Comparison of ENCODE assay signal across 9 cellular contexts in the genomic region with DNA sequence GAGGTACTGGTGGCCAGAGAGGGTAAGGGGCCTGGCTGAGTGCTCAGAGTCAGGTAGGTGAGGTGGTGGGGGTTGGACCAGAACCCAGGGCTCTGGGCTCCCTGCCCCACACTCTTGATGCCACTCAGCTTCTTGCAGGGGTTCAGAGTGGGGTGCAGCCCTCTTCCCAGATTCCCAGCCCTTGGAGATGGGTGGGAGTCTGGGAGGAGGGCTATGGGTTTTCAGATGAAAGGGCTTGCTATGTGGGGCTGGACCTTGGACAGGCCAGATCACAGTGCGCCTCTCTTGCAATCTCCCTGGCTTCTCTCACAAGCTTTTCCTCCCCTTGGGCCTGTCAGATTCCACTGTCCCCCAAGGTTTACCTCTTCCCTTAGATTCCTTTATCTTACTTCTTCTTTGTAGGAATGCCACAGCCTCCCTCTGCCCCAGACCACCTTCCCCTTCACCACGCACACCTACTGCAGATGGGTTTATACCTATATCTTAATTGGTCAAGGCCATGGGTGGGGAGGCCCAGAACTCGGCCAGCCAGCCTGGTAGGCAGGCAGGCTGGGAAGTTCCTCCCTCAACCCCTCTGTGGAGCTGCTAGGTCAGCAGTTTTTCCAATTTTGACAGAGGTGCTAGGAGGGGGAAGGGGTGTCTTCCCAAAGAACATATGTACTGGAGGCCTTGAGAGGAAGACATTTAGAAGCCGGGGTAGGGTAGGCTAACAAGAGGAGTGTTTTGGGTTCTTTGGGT. TPM values are rescaled to one million over a fixed set of nuclear protein-coding genes. Genes with fewer than 3 reads are reported as not detected.
DNase-seq lines count a peak whose midpoint lies in the region; ATAC-seq and TF ChIP-seq lines count a peak whose summit lies in the region.
"Had no signal": no experiment of that assay in that cellular context is flagged by ENCODE, and none has a peak within 500 bp of the region (broad histone marks: within the 10 kb centered on the region; RNA-seq: fewer than 3 reads in every experiment).

No MANE protein-coding gene starts in this region.

- H3K9me2 ChIP-seq in PC-3 (replicated peaks; ENCODE audit: low read length): no peaks in the 10 kb centered on the region

- no peak for TF ChIP-seq CTCF in PC-3 (conservative IDR thresholded peaks at IDR 0.05; ENCODE audit: low read depth, low read length)
- TF ChIP-seq CTCF in fibroblast of lung (conservative IDR thresholded peaks at IDR 0.05 in 1 of 2, IDR thresholded peaks at IDR 0.05 in 1 of 2; ENCODE audit: low read depth in 1 of 2, low read length in 2 of 2): no peak

- H2AFZ ChIP-seq in PC-3 (ENCODE audit: low read length) (no peak overlapping the region), fibroblast of lung (ENCODE audit: low read length) (no peak overlapping the region)

- BruUV-seq in PC-3 (replicated peaks; lab: Mats Ljungman, UMichigan): no TSS peak

- no peaks in the 10 kb centered on the region for H3K9me3 ChIP-seq in PC-3 (ENCODE audit: low read length)
- no peaks in the 10 kb centered on the region for H3K9me3 ChIP-seq in fibroblast of lung (ENCODE audit: control insufficient read depth, insufficient read depth, low read depth, low read length)
- no peaks in the 10 kb centered on the region for H3K9me3 ChIP-seq in skeletal muscle tissue (ENCODE audit: control insufficient read depth in 3 of 3, low read length in 3 of 3)

- CTCF ChIA-PET in PC-3 (lab: Charles Lee): interaction anchor here (0.7 kb wide), 1 partner anchor 67 kb away, joined by 6 read pairs; no protein-coding TSS in a partner anchor

- H3K79me2 ChIP-seq in PC-3 (ENCODE audit: low read length): no peaks in the 10 kb centered on the region
- H3K79me2 ChIP-seq in fibroblast of lung (ENCODE audit: control insufficient read depth, insufficient read depth, low read length): no peaks in the 10 kb centered on the region

- H3K4me1 ChIP-seq in PC-3 (ENCODE audit: insufficient read depth, low read length): peaks cover 5% of the 10 kb centered on the region; the same call in 1 of the 2 replicates
- peaks cover 11% of the 10 kb centered on the region for H3K4me1 ChIP-seq in fibroblast of lung (ENCODE audit: control insufficient read depth, extremely low read depth, insufficient read depth, low read length)
- peaks cover 8 to 28% (median 27%) of the 10 kb centered on the region in 3 donors for H3K4me1 ChIP-seq in skeletal muscle tissue (ENCODE audit: control insufficient read depth in 3 of 3, insufficient read depth in 3 of 3, low read length in 3 of 3)

- no peaks in the 10 kb centered on the region for H3K36me3 Mint-ChIP-seq in stimulated activated memory B cell treated with anti-CD40 and anti-IgM and Interleukin-4, amounts not matched to agents 10 μg/mL and 1 μg/mL and 100 μg/mL, for 72 hours

- ATAC-seq in PC-3 (no peak), HG02973 (IDR thresholded peaks at IDR 0.05; ENCODE audit: unreplicated experiment) (no peak)
- ATAC-seq in stimulated activated memory B cell treated with anti-CD40 and anti-IgM and Interleukin-4, amounts not matched to agents 10 μg/mL and 1 μg/mL and 100 μg/mL, for 72 hours: no peak
- ATAC-seq: foreskin keratinocyte had no signal

- H3K27ac Mint-ChIP-seq in stimulated activated memory B cell treated with anti-CD40 and anti-IgM and Interleukin-4, amounts not matched to agents 10 μg/mL and 1 μg/mL and 100 μg/mL, for 72 hours: no peak overlapping the region

- H3K4me3 ChIP-seq in PC-3 (ENCODE audit: low read length): no peak overlapping the region
- H3K4me3 ChIP-seq in fibroblast of lung (replicated peaks in 1 of 4; ENCODE audit: control extremely low read depth in 1 of 4, insufficient read depth in 1 of 4, low read depth in 3 of 4, low read length in 4 of 4): peak overlapping the region in 2 of 4 experiments; percentile 64 to 71
- H3K4me3 ChIP-seq in skeletal muscle tissue (ENCODE audit: low read length in 3 of 3): peak overlapping the region; percentile 68 to 72 (median 69)

- POLR2A ChIA-PET in PC-3 (lab: Charles Lee; ENCODE audit: unreplicated experiment): no interaction called here

- DNase-seq in PC-3 (no peak), fibroblast of lung (ENCODE audit: low read depth in 2 of 2) (peak in 1 of 2 donors; percentile 17), GDM1 (lab: John Stamatoyannopoulos, UW) (no peak)
- DNase-seq: activated CD4-positive, alpha-beta T cell treated with anti-CD3 and anti-CD28 coated beads, Interleukin-2, amount 50 U/mL, for 4 hours; foreskin keratinocyte; NCI-H446 had no signal

- H3K27me3 ChIP-seq in PC-3 (ENCODE audit: low read length): no peaks in the 10 kb centered on the region
- no peaks in the 10 kb centered on the region for H3K27me3 ChIP-seq in fibroblast of lung (ENCODE audit: control insufficient read depth, insufficient read depth, low read length)
- peaks cover 0 to 6% (median 0%) of the 10 kb centered on the region in 3 donors for H3K27me3 ChIP-seq in skeletal muscle tissue (ENCODE audit: control insufficient read depth in 3 of 3, insufficient read depth in 3 of 3, low read length in 3 of 3)
- H3K27me3 ChIP-seq: foreskin keratinocyte had no signal

- H3K9me3 Mint-ChIP-seq in stimulated activated memory B cell treated with anti-CD40 and anti-IgM and Interleukin-4, amounts not matched to agents 10 μg/mL and 1 μg/mL and 100 μg/mL, for 72 hours: no peaks in the 10 kb centered on the region

- H3K4me2 ChIP-seq in PC-3 (ENCODE audit: low read length) (peak overlapping the region; percentile 78), fibroblast of lung (ENCODE audit: extremely low read depth, insufficient read depth, low read length) (peak overlapping the region; percentile 77)

- peaks cover 7% of the 10 kb centered on the region for H3K4me1 Mint-ChIP-seq in stimulated activated memory B cell treated with anti-CD40 and anti-IgM and Interleukin-4, amounts not matched to agents 10 μg/mL and 1 μg/mL and 100 μg/mL, for 72 hours

- no peaks in the 10 kb centered on the region for H4K20me1 ChIP-seq in PC-3 (ENCODE audit: low read length)
- H4K20me1 ChIP-seq in fibroblast of lung (ENCODE audit: control insufficient read depth, extremely low read depth, insufficient read depth, low read length): no peaks in the 10 kb centered on the region

- H3F3A ChIP-seq in PC-3 (ENCODE audit: low read length, unreplicated experiment): no peaks in the 10 kb centered on the region

- H3K27me3 Mint-ChIP-seq in stimulated activated memory B cell treated with anti-CD40 and anti-IgM and Interleukin-4, amounts not matched to agents 10 μg/mL and 1 μg/mL and 100 μg/mL, for 72 hours: peaks cover 46% of the 10 kb centered on the region

- H3K27ac ChIP-seq in PC-3 (ENCODE audit: low read length) (no peak overlapping the region), fibroblast of lung (ENCODE audit: insufficient read depth, low read length) (no peak overlapping the region), skeletal muscle tissue (ENCODE audit: low read depth, low read length) (peak overlapping the region; percentile 19)
- H3K27ac ChIP-seq: foreskin keratinocyte had no signal

- no peak overlapping the region for H3K9ac ChIP-seq in PC-3 (ENCODE audit: low read length)
- no peak overlapping the region for H3K9ac ChIP-seq in fibroblast of lung (ENCODE audit: insufficient read depth, low read length)
- H3K9ac ChIP-seq in skeletal muscle tissue (ENCODE audit: low read depth in 1 of 3, low read length in 3 of 3): peak overlapping the region; percentile 14 to 71 (median 20)

- intact Hi-C loops in PC-3 (cut with micrococcal nuclease): no loop called here

- H3K36me3 ChIP-seq in PC-3 (ENCODE audit: low read depth, low read length): no peaks in the 10 kb centered on the region
- H3K36me3 ChIP-seq in fibroblast of lung (ENCODE audit: control insufficient read depth, insufficient read depth, low read length): no peaks in the 10 kb centered on the region
- no peaks in the 10 kb centered on the region for H3K36me3 ChIP-seq in skeletal muscle tissue (ENCODE audit: control insufficient read depth in 3 of 3, insufficient read depth in 3 of 3, low read length in 3 of 3)

- H3K4me3 Mint-ChIP-seq in stimulated activated memory B cell treated with anti-CD40 and anti-IgM and Interleukin-4, amounts not matched to agents 10 μg/mL and 1 μg/mL and 100 μg/mL, for 72 hours: no peak overlapping the region

RNA-seq across cellular contexts. Expression of gene NYNRIN, which starts 1.3 kb away (rescaled TPM):
- 2.7 and 3.1 TPM in 2 replicates for total RNA-seq in PC-3 (2014; rRNA removed)
- 8.2 and 16.2 TPM in 2 replicates for total RNA-seq in fibroblast of lung
- polyA plus RNA-seq in fibroblast of lung: 7.2 and 7.7 TPM in 2 replicates
- polyA plus RNA-seq in fibroblast of lung (2012): 7.5 and 10.6 TPM in 2 replicates
- 33.7 and 51.2 TPM in 2 replicates for polyA minus RNA-seq in fibroblast of lung (ENCODE audit: low replicate concordance)
- total RNA-seq in skeletal muscle tissue: 19.3 TPM

RNA-seq across cellular contexts. Expression of gene CBLN3, which starts 29.3 kb away (rescaled TPM):
- total RNA-seq in PC-3 (2014; rRNA removed) (2.9 and 3.4 TPM in 2 replicates), fibroblast of lung (2.6 and 5.3 TPM in 2 replicates), skeletal muscle tissue (under 0.01 TPM)
- polyA plus RNA-seq in fibroblast of lung: 2.6 and 2.7 TPM in 2 replicates
- 3.2 and 4.9 TPM in 2 replicates for polyA plus RNA-seq in fibroblast of lung (2012)
- 1.6 and 11.8 TPM in 2 replicates for polyA minus RNA-seq in fibroblast of lung (ENCODE audit: low replicate concordance)

RNA-seq across cellular contexts. Expression of gene KHNYN, which starts 29.6 kb away (rescaled TPM):
- total RNA-seq in PC-3 (2014; rRNA removed) (50.9 and 51.6 TPM in 2 replicates), fibroblast of lung (55.2 and 61.1 TPM in 2 replicates), skeletal muscle tissue (38.1 TPM)
- 12.2 and 14.6 TPM in 2 replicates for polyA plus RNA-seq in fibroblast of lung
- 23.3 and 23.5 TPM in 2 replicates for polyA plus RNA-seq in fibroblast of lung (2012)
- 27.4 and 33.6 TPM in 2 replicates for polyA minus RNA-seq in fibroblast of lung (ENCODE audit: low replicate concordance)

RNA-seq across cellular contexts. Expression of gene NFATC4, which starts 32.2 kb away (rescaled TPM):
- total RNA-seq in PC-3 (2014; rRNA removed) (11.5 and 15.1 TPM in 2 replicates), fibroblast of lung (33.1 and 59.9 TPM in 2 replicates), skeletal muscle tissue (21.4 TPM)
- 23.8 and 27.1 TPM in 2 replicates for polyA plus RNA-seq in fibroblast of lung
- polyA plus RNA-seq in fibroblast of lung (2012): 65.3 and 70.8 TPM in 2 replicates
- polyA minus RNA-seq in fibroblast of lung (ENCODE audit: low replicate concordance): 118 and 136 TPM in 2 replicates

RNA-seq across cellular contexts. Expression of gene SDR39U1, which starts 42.4 kb away (rescaled TPM):
- total RNA-seq in PC-3 (2014; rRNA removed) (24.7 and 29.8 TPM in 2 replicates), fibroblast of lung (8.7 and 9.9 TPM in 2 replicates), skeletal muscle tissue (12.0 TPM)
- polyA plus RNA-seq in fibroblast of lung: 24.7 and 31.9 TPM in 2 replicates
- polyA plus RNA-seq in fibroblast of lung (2012): 25.2 and 37.5 TPM in 2 replicates
- polyA minus RNA-seq in fibroblast of lung (ENCODE audit: low replicate concordance): 7.0 and 17.0 TPM in 2 replicates

Comparison
In these comparisons a context has a peak if more than half of its experiments do, and no peak if none do; other contexts are left out.
1. H3K9ac ChIP-seq: peak in skeletal muscle tissue (3 of 3); none in PC-3 (single experiment) and fibroblast of lung (single experiment).